11 cellular contexts compared by ENCODE assay signal in genomic region chrX:46547857-46548256, GRCh38. TPM values are rescaled to one million over a fixed set of nuclear protein-coding genes. Genes with fewer than 3 reads are reported as not detected.
A peak's percentile ranks its signal among the peaks of the same experiment; 100 is the strongest.
DNase-seq lines count a peak whose midpoint lies in the region; ATAC-seq and TF ChIP-seq lines count a peak whose summit lies in the region.
"Had no signal": no experiment of that assay in that cellular context is flagged by ENCODE, and none has a peak within 500 bp of the region (broad histone marks: within the 10 kb centered on the region; RNA-seq: fewer than 3 reads in every experiment).

No MANE protein-coding gene starts in this region.

- H3K27me3 Mint-ChIP-seq in osteocyte (ENCODE audit: unreplicated experiment) = no peaks in the 10 kb centered on the region
- H3K27me3 Mint-ChIP-seq in CD8-positive, alpha-beta memory T cell = peaks cover 0 to 4% of the 10 kb centered on the region in 2 donors

- peak overlapping the region in 1 of 2 experiments; percentile 24; a peak in 1 of 4 replicates for H3K4me3 ChIP-seq in Panc1 (ENCODE audit: low read depth in 2 of 2, low read length in 2 of 2)
- no peak overlapping the region for H3K4me3 ChIP-seq in CD8-positive, alpha-beta memory T cell (ENCODE audit: low read length)
- H3K4me3 ChIP-seq: tibial artery had no signal

- CTCF ChIA-PET in Panc1 (lab: Charles Lee) = no interaction called here
- CTCF ChIA-PET in CD8-positive, alpha-beta memory T cell (lab: Charles Lee) = no interaction called here

- H3K4me3 Mint-ChIP-seq in osteocyte (ENCODE audit: unreplicated experiment) = peak overlapping the region; percentile 32
- peak overlapping the region in 1 of 7 donors; percentile 9 for H3K4me3 Mint-ChIP-seq in CD8-positive, alpha-beta memory T cell
- H3K4me3 Mint-ChIP-seq: IgD-negative memory B cell had no signal

- ATAC-seq in Panc1 (peak; percentile 45; the same call in 1 of the 2 replicates), GM21381 (IDR thresholded peaks at IDR 0.05; ENCODE audit: unreplicated experiment) (no peak)
- ATAC-seq: left ventricle myocardium superior had no signal

- in situ Hi-C loops in Panc1 (cut with HindIII; ENCODE audit: low pct_unique_long_range_greater_than_20kb, low sequenced_read_pairs) = no loop called here

- peaks cover 27% of the 10 kb centered on the region for H3K4me1 Mint-ChIP-seq in osteocyte (ENCODE audit: unreplicated experiment)
- peaks cover 28 to 37% (median 29%) of the 10 kb centered on the region in 3 donors for H3K4me1 Mint-ChIP-seq in CD8-positive, alpha-beta memory T cell

- H3K9me3 ChIP-seq in Panc1 (ENCODE audit: control insufficient read depth, insufficient read depth, low read depth, low read length) = no peaks in the 10 kb centered on the region
- H3K9me3 ChIP-seq in CD8-positive, alpha-beta memory T cell (ENCODE audit: low read length) = no peaks in the 10 kb centered on the region
- H3K9me3 ChIP-seq: tibial artery had no signal

- H3K9me3 Mint-ChIP-seq in osteocyte (ENCODE audit: unreplicated experiment) = no peaks in the 10 kb centered on the region
- no peaks in the 10 kb centered on the region for H3K9me3 Mint-ChIP-seq in CD8-positive, alpha-beta memory T cell
- H3K9me3 Mint-ChIP-seq: IgD-negative memory B cell had no signal

- peak overlapping the region; percentile 56 for H3K27ac Mint-ChIP-seq in osteocyte (ENCODE audit: unreplicated experiment)
- peak overlapping the region in 1 of 8 donors; percentile 8 for H3K27ac Mint-ChIP-seq in CD8-positive, alpha-beta memory T cell
- H3K27ac Mint-ChIP-seq: IgD-negative memory B cell had no signal

- peaks cover 4% of the 10 kb centered on the region for H3K36me3 Mint-ChIP-seq in osteocyte (ENCODE audit: unreplicated experiment)
- peaks cover 0 to 26% (median 2%) of the 10 kb centered on the region in 3 donors for H3K36me3 Mint-ChIP-seq in CD8-positive, alpha-beta memory T cell
- H3K36me3 Mint-ChIP-seq: IgD-negative memory B cell had no signal

- H3K4me1 ChIP-seq in Panc1 (ENCODE audit: control insufficient read depth, insufficient read depth, low read length) = peaks cover 24% of the 10 kb centered on the region
- H3K4me1 ChIP-seq in CD8-positive, alpha-beta memory T cell (ENCODE audit: insufficient read depth, low read length) = peaks cover 25% of the 10 kb centered on the region

- TF ChIP-seq CTCF in Panc1 (IDR thresholded peaks at IDR 0.05) (no peak), osteocyte (IDR thresholded peaks at IDR 0.05) (no peak)

- POLR2A ChIA-PET in Panc1 (lab: Charles Lee) = interaction anchor here (0.6 kb wide), 1 partner anchor 350 kb away, joined by 6 read pairs; no protein-coding TSS in a partner anchor
- POLR2A ChIA-PET in CD8-positive, alpha-beta memory T cell (lab: Charles Lee) = no interaction called here

- BruUV-seq in Panc1 (replicated peaks; lab: Mats Ljungman, UMichigan) = no TSS peak

- intact Hi-C loops in Panc1 (cut with micrococcal nuclease; ENCODE audit: unreplicated experiment) = no loop called here

- no peaks in the 10 kb centered on the region for H3K27me3 ChIP-seq in Panc1 (ENCODE audit: control insufficient read depth, insufficient read depth, low read length)
- no peaks in the 10 kb centered on the region for H3K27me3 ChIP-seq in CD8-positive, alpha-beta memory T cell (ENCODE audit: insufficient read depth, low read length, poor library complexity, severe bottlenecking)
- H3K27me3 ChIP-seq: tibial artery had no signal

- H3K36me3 ChIP-seq in Panc1 (ENCODE audit: control insufficient read depth, insufficient read depth, low read length) = no peaks in the 10 kb centered on the region; the same call in 1 of the 2 replicates
- H3K36me3 ChIP-seq in CD8-positive, alpha-beta memory T cell (ENCODE audit: insufficient read depth, low read length) = no peaks in the 10 kb centered on the region

- peak overlapping the region; percentile 39; the same call in 1 of the 2 replicates for H3K27ac ChIP-seq in Panc1 (ENCODE audit: low read length)
- H3K27ac ChIP-seq in epithelial cell of prostate = peak overlapping the region; percentile 83
- no peak overlapping the region for H3K27ac ChIP-seq in CD8-positive, alpha-beta memory T cell (ENCODE audit: low read depth, low read length)
- H3K27ac ChIP-seq: tibial artery had no signal

- peak; percentile 46 for DNase-seq in ELF-1 (ENCODE audit: low read depth, low spot score)
- DNase-seq in Panc1 (ENCODE audit: low read depth, low spot score) = no peak
- no peak for DNase-seq in epithelial cell of prostate (ENCODE audit: low read depth, low spot score)
- no peak for DNase-seq in osteocyte (ENCODE audit: extremely low spot score, unreplicated experiment)
- no peak for DNase-seq in medulla oblongata (ENCODE audit: extremely low spot score)
- no peak for DNase-seq in CD8-positive, alpha-beta memory T cell
- no peak for DNase-seq in activated T-cell treated with anti-CD3 and anti-CD28 coated beads, Interleukin-2, amount 50 U/mL, for 48 hours
- DNase-seq: left ventricle myocardium superior, tibial artery had no signal

RNA-seq across cellular contexts. Expression of gene ZNF674, which starts 2.6 kb away (rescaled TPM):
- total RNA-seq in Panc1 (2021; ENCODE audit: unreplicated experiment) (7.2 TPM), osteocyte (6.1 and 8.8 TPM in 2 replicates)
- polyA plus RNA-seq in Panc1 (2012; ENCODE audit: insufficient read length) = 2.8 TPM
- 1 to 10 TPM; 2.7 to 2.8 TPM for total RNA-seq in CD8-positive, alpha-beta memory T cell
- polyA plus RNA-seq in CD8-positive, alpha-beta memory T cell = 1.3 TPM

RNA-seq across cellular contexts. Expression of gene CHST7, which starts 25.7 kb away (rescaled TPM):
- 6.1 TPM for total RNA-seq in Panc1 (2021; ENCODE audit: unreplicated experiment)
- polyA plus RNA-seq in Panc1 (2012; ENCODE audit: insufficient read length) = 9.9 TPM
- 14.8 and 16.7 TPM in 2 replicates for total RNA-seq in osteocyte
- 1 to 10 TPM; 3.5 to 3.9 TPM for total RNA-seq in CD8-positive, alpha-beta memory T cell
- polyA plus RNA-seq in CD8-positive, alpha-beta memory T cell = 8.0 TPM
